ENCODE assay signal across 27 cellular contexts in genomic region chrX:18160369-18160768, GRCh38.
"Had no signal": no experiment of that assay in that cellular context is flagged by ENCODE, and none has a peak within 500 bp of the region (broad histone marks: within the 10 kb centered on the region; RNA-seq: fewer than 3 reads in every experiment).

No MANE protein-coding gene starts in this region.

- H3K4me1 ChIP-seq: body of pancreas, colonic mucosa, esophagus squamous epithelium, left ventricle myocardium inferior, neural progenitor cell, right lobe of liver, thyroid gland, upper lobe of left lung, vagina had no signal

- H3K27me3 ChIP-seq: body of pancreas, colonic mucosa, esophagus squamous epithelium, neural progenitor cell, right lobe of liver, thyroid gland, upper lobe of left lung, vagina had no signal

- FAIRE-seq: endometrium had no signal

- H3K9me3 ChIP-seq: body of pancreas, colonic mucosa, esophagus squamous epithelium, left ventricle myocardium inferior, right lobe of liver, thyroid gland, upper lobe of left lung, vagina had no signal

- H3K4me3 ChIP-seq: body of pancreas, colonic mucosa, esophagus squamous epithelium, left ventricle myocardium inferior, lung, neural progenitor cell, right lobe of liver, thyroid gland, upper lobe of left lung, vagina had no signal

- ATAC-seq: activated CD4-positive, CD25-positive, alpha-beta regulatory T cell treated with anti-CD3 and anti-CD28 coated beads, Interleukin-2, amount 50 U/mL, for 24 hours; body of pancreas; natural killer cell; right lobe of liver; stimulated activated effector memory CD8-positive, alpha-beta T cell treated with anti-CD3 and anti-CD28 coated beads, Interleukin-12 subunit alpha, Interleukin-12 subunit beta, amount 100 ng/mL, for 72 hours had no signal

- H3K36me3 ChIP-seq: colonic mucosa, esophagus squamous epithelium, left ventricle myocardium inferior, neural progenitor cell, right lobe of liver, thyroid gland, upper lobe of left lung, vagina had no signal

- H3K4me2 ChIP-seq: neural progenitor cell had no signal

- DNase-seq: activated CD4-positive, alpha-beta T cell treated with anti-CD3 and anti-CD28 coated beads for 48 hours; activated CD4-positive, alpha-beta T cell treated with anti-CD3 and anti-CD28 coated beads, Interleukin-2, amount 50 U/mL, for 48 hours; activated CD8-positive, alpha-beta memory T cell treated with anti-CD3 and anti-CD28 coated beads for 24 hours; activated effector memory CD4-positive, alpha-beta T cell treated with Interleukin-2 at 50 U/mL for 16 hours; activated naive CD4-positive, alpha-beta T cell treated with Interleukin-2 at 50 U/mL for 16 hours; aorta; body of pancreas; colonic mucosa; effector CD8-positive, alpha-beta T cell; esophagus squamous epithelium; foreskin melanocyte; kidney glomerular epithelial cell; left ventricle myocardium inferior; mesendoderm; natural killer cell; right lobe of liver; stimulated activated CD4-positive, alpha-beta T cell treated with anti-CD3 and anti-CD28 coated beads, Interleukin-4, amount 100 ng/mL, for 24 hours; thyroid gland; upper lobe of left lung had no signal

- H3K27ac ChIP-seq: body of pancreas, colonic mucosa, epithelial cell of prostate, esophagus squamous epithelium, left ventricle myocardium inferior, neural progenitor cell, right lobe of liver, thyroid gland, upper lobe of left lung, vagina, VCaP had no signal
